22 cellular contexts compared by ENCODE assay signal in genomic region chr7:2068693-2069471, GRCh38.
A peak's percentile ranks its signal among the peaks of the same experiment; 100 is the strongest.
DNase-seq lines count a peak whose midpoint lies in the region; ATAC-seq, FAIRE-seq and TF ChIP-seq lines count a peak whose summit lies in the region.
"Had no signal": no experiment of that assay in that cellular context is flagged by ENCODE, and none has a peak within 500 bp of the region (broad histone marks: within the 10 kb centered on the region; RNA-seq: fewer than 3 reads in every experiment).

No MANE protein-coding gene starts in this region.

- no peak overlapping the region for H3K27ac ChIP-seq in SK-N-SH (ENCODE audit: low read depth in 2 of 2, low read length in 1 of 2)
- H3K27ac ChIP-seq: parathyroid adenoma, thyroid gland had no signal

- H2AFZ ChIP-seq in SK-N-SH (ENCODE audit: low read depth): no peak overlapping the region
- H2AFZ ChIP-seq: parathyroid adenoma had no signal

- H3K27me3 ChIP-seq in SK-N-SH (ENCODE audit: insufficient read depth): no peaks in the 10 kb centered on the region
- H3K27me3 ChIP-seq: thyroid gland had no signal

- peak; percentile 10; the same call in 1 of the 2 replicates for TF ChIP-seq CTCF in GM12875 (IDR thresholded peaks at IDR 0.05; ENCODE audit: borderline replicate concordance, insufficient read depth, low read depth, low read length)
- peak; percentile 15; the same call in 1 of the 2 replicates for TF ChIP-seq CTCF in SK-N-SH (IDR thresholded peaks at IDR 0.05)

- peaks cover 0 to 30% of the 10 kb centered on the region in 2 experiments; a peak in 2 of 4 replicates for H3K4me1 ChIP-seq in SK-N-SH (ENCODE audit: control insufficient read depth in 1 of 2, insufficient read depth in 2 of 2, low read depth in 1 of 2, low read length in 1 of 2)
- H3K4me1 ChIP-seq: parathyroid adenoma had no signal

- CTCF ChIA-PET in SK-N-SH (lab: Yijun Ruan, JAX): interaction anchor here (1.0 to 2.7 kb wide), 6 partner anchors 13 to 159 kb away, joined by 3 to 11 read pairs (median 6); no protein-coding TSS in a partner anchor

- H3K4me3 ChIP-seq in GM12875 (ENCODE audit: low read depth, low read length) (no peak overlapping the region), SK-N-SH (ENCODE audit: low read depth in 2 of 2, low read length in 1 of 2) (no peak overlapping the region)
- H3K4me3 ChIP-seq: lung, thyroid gland had no signal

- no peaks in the 10 kb centered on the region for H4K20me1 ChIP-seq in SK-N-SH (ENCODE audit: insufficient read depth)

- no peaks in the 10 kb centered on the region for H3F3A ChIP-seq in SK-N-SH (replicated peaks; ENCODE audit: insufficient read depth)

- TF ChIP-seq RAD21 in SK-N-SH (IDR thresholded peaks at IDR 0.05; ENCODE audit: low read length): peak; percentile 25

- H3K9ac ChIP-seq in SK-N-SH: no peak overlapping the region
- H3K9ac ChIP-seq: parathyroid adenoma had no signal

- no peak for ATAC-seq in GM21576 (IDR thresholded peaks at IDR 0.05; ENCODE audit: unreplicated experiment)
- ATAC-seq: HCT116, T-cell had no signal

- DNase-seq in SK-N-SH: peak; percentile 72
- peak; percentile 26 for DNase-seq in hepatic stellate cell (ENCODE audit: low spot score)
- DNase-seq in urothelium cell line (ENCODE audit: low spot score): no peak
- no peak for DNase-seq in activated CD8-positive, alpha-beta memory T cell treated with anti-CD3 and anti-CD28 coated beads for 24 hours
- DNase-seq in NCI-H82 treated with DMSO at 0.1 percent for 48 hours (lab: John Stamatoyannopoulos, UW; ENCODE audit: unreplicated experiment): no peak
- DNase-seq: activated CD4-positive, alpha-beta T cell treated with anti-CD3 and anti-CD28 coated beads for 48 hours; dermis blood vessel endothelial cell; DMS79; NCI-H1436; NCI-H526 treated with DMSO at 0.1 percent for 48 hours; Right ventricle myocardium superior; stimulated activated CD4-positive, alpha-beta T cell treated with anti-CD3 and anti-CD28 coated beads, Interleukin-1b, Interleukin-23, amount 100 ng/mL, for 48 hours; stimulated activated naive CD4-positive, alpha-beta T cell treated with Interleukin-2 at 50 U/mL for 16 hours; T-cell; thyroid gland had no signal

- POLR2A ChIA-PET in SK-N-SH (lab: Yijun Ruan, JAX): interaction anchor here (0.7 kb wide), 1 partner anchor 10 kb away, joined by 3 read pairs; no protein-coding TSS in a partner anchor

- no peaks in the 10 kb centered on the region for H3K9me2 ChIP-seq in SK-N-SH

- no peak overlapping the region for H3K4me2 ChIP-seq in SK-N-SH

- H3K79me2 ChIP-seq in SK-N-SH (ENCODE audit: insufficient read depth): no peaks in the 10 kb centered on the region
- H3K79me2 ChIP-seq: parathyroid adenoma had no signal

- 93% methylated on average over 23 of the region's 23 CpGs for WGBS in SK-N-SH (ENCODE audit: low lambda C conversion rate)

- peaks cover 0 to 20% of the 10 kb centered on the region in 2 experiments for H3K36me3 ChIP-seq in SK-N-SH (replicated peaks in 1 of 2; ENCODE audit: control insufficient read depth in 1 of 2, insufficient read depth in 2 of 2, low read length in 1 of 2)

- no peak for TF ChIP-seq EP300 in SK-N-SH (IDR thresholded peaks at IDR 0.05; ENCODE audit: borderline replicate concordance in 1 of 2, low read depth in 1 of 2, low read length in 1 of 2)

- FAIRE-seq in urothelium cell line (lab: Jason Lieb, UNC): peak; percentile 77
- FAIRE-seq: bronchial epithelial cell, islet of Langerhans had no signal

- no peaks in the 10 kb centered on the region for H3K9me3 ChIP-seq in SK-N-SH
- H3K9me3 ChIP-seq: thyroid gland had no signal

TF ChIP-seq in SK-N-SH, 30 proteins besides CTCF, POLR2A, EP300 and RAD21 (continues in another document):
- TF ChIP-seq, protein P1, sequence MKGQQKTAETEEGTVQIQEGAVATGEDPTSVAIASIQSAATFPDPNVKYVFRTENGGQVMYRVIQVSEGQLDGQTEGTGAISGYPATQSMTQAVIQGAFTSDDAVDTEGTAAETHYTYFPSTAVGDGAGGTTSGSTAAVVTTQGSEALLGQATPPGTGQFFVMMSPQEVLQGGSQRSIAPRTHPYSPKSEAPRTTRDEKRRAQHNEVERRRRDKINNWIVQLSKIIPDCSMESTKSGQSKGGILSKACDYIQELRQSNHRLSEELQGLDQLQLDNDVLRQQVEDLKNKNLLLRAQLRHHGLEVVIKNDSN (IDR thresholded peaks at IDR 0.05; ENCODE audit: borderline replicate concordance, low read depth): no peak
- TF ChIP-seq YY1 (IDR thresholded peaks at IDR 0.05; ENCODE audit: low read depth) (no peak), GATA2 (CRISPR knock-in tag; IDR thresholded peaks at IDR 0.05) (no peak), FOSL2 (IDR thresholded peaks at IDR 0.05; ENCODE audit: borderline replicate concordance, low read depth) (no peak), TCF12 (IDR thresholded peaks at IDR 0.05) (no peak), IRF3 (IDR thresholded peaks at IDR 0.05; ENCODE audit: low read depth, low read length) (no peak), ZBTB33 (IDR thresholded peaks at IDR 0.05; ENCODE audit: borderline replicate concordance, low read depth) (no peak), POLR2AphosphoS5 (IDR thresholded peaks at IDR 0.05; ENCODE audit: low read depth, low read length) (no peak), USF2 (IDR thresholded peaks at IDR 0.05; ENCODE audit: borderline replicate concordance, low read depth, low read length) (no peak), SMC3 (IDR thresholded peaks at IDR 0.05; ENCODE audit: low read depth, low read length) (no peak), RCOR1 (IDR thresholded peaks at IDR 0.05; ENCODE audit: low read length) (no peak), RFX5 (IDR thresholded peaks at IDR 0.05; ENCODE audit: low read length) (no peak)
- TF ChIP-seq, protein P2, sequence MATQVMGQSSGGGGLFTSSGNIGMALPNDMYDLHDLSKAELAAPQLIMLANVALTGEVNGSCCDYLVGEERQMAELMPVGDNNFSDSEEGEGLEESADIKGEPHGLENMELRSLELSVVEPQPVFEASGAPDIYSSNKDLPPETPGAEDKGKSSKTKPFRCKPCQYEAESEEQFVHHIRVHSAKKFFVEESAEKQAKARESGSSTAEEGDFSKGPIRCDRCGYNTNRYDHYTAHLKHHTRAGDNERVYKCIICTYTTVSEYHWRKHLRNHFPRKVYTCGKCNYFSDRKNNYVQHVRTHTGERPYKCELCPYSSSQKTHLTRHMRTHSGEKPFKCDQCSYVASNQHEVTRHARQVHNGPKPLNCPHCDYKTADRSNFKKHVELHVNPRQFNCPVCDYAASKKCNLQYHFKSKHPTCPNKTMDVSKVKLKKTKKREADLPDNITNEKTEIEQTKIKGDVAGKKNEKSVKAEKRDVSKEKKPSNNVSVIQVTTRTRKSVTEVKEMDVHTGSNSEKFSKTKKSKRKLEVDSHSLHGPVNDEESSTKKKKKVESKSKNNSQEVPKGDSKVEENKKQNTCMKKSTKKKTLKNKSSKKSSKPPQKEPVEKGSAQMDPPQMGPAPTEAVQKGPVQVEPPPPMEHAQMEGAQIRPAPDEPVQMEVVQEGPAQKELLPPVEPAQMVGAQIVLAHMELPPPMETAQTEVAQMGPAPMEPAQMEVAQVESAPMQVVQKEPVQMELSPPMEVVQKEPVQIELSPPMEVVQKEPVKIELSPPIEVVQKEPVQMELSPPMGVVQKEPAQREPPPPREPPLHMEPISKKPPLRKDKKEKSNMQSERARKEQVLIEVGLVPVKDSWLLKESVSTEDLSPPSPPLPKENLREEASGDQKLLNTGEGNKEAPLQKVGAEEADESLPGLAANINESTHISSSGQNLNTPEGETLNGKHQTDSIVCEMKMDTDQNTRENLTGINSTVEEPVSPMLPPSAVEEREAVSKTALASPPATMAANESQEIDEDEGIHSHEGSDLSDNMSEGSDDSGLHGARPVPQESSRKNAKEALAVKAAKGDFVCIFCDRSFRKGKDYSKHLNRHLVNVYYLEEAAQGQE (IDR thresholded peaks at IDR 0.05; ENCODE audit: low read depth, low read length): no peak
- TF ChIP-seq, protein P3, sequence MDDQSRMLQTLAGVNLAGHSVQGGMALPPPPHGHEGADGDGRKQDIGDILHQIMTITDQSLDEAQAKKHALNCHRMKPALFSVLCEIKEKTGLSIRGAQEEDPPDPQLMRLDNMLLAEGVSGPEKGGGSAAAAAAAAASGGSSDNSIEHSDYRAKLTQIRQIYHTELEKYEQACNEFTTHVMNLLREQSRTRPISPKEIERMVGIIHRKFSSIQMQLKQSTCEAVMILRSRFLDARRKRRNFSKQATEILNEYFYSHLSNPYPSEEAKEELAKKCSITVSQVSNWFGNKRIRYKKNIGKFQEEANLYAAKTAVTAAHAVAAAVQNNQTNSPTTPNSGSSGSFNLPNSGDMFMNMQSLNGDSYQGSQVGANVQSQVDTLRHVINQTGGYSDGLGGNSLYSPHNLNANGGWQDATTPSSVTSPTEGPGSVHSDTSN (IDR thresholded peaks at IDR 0.05): no peak

Comparison
In these comparisons a context has a peak if more than half of its experiments do, and no peak if none do; other contexts are left out.
1. DNase-seq: peak in SK-N-SH (single experiment) and hepatic stellate cell (single experiment); none in urothelium cell line (single experiment), activated CD8-positive, alpha-beta memory T cell treated with anti-CD3 and anti-CD28 coated beads for 24 hours (single experiment) and NCI-H82 treated with DMSO at 0.1 percent for 48 hours (single experiment).